10 cellular contexts compared by ENCODE assay signal in the genomic region with DNA sequence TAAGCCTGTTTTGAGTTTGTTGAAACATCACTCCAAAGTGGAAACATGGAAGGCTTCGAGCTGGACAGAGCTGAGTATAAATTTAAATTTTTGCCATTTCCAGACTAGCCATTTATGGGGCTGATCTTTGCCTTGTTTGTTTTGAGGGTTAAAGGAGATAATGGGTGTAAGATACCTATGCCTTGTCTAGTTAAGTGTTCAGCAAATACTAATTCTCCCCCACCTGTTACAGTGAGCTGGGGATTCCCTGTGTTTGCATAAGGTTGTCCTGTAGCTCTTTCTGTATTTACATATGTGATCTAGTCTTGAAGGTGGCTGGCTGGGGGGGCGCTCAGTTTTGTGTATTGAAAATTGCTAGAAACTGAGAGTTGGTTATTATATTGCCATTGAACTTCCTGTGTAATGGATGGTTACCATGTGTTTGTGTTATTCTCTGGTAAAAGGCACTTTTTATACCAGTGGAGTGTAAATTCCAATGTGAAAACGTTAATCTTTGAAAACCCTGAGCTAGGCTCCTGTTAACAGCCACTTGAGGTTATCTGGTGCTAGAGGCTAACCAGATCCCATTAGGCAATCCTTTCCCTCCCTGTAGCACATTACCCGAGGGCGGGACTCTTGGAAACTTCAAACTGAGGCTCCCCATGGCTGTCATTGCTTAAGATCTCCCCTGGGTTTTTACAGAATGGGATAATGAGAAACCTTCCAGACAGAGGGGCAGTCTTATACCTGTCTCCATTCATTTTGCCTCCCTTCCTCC. TPM values are rescaled to one million over a fixed set of nuclear protein-coding genes. Genes with fewer than 3 reads are reported as not detected.
A peak's percentile ranks its signal among the peaks of the same experiment; 100 is the strongest.
DNase-seq lines count a peak whose midpoint lies in the region; ATAC-seq, FAIRE-seq and TF ChIP-seq lines count a peak whose summit lies in the region.
"Had no signal": no experiment of that assay in that cellular context is flagged by ENCODE, and none has a peak within 500 bp of the region (broad histone marks: within the 10 kb centered on the region; RNA-seq: fewer than 3 reads in every experiment).

No MANE protein-coding gene starts in this region.

- intact Hi-C loops in sciatic nerve (cut with DNase I): no loop called here

- TF ChIP-seq POLR2A in GM12891 (IDR thresholded peaks at IDR 0.05; ENCODE audit: low read depth, low read length): no peak

- FAIRE-seq in GM12891 (lab: Jason Lieb, UNC): no peak
- FAIRE-seq: A204.1 had no signal

- ATAC-seq in sciatic nerve: peak; percentile 35

- DNase-seq in NCI-H1417 (lab: John Stamatoyannopoulos, UW): peak in 2 of 3 experiments; percentile 27 to 51
- DNase-seq in NCI-H1417 treated with DMSO at 0.1 percent for 48 hours (lab: John Stamatoyannopoulos, UW): no peak
- peak; percentile 67 for DNase-seq in NCI-H146 treated with DMSO at 0.1 percent for 48 hours (lab: John Stamatoyannopoulos, UW; ENCODE audit: unreplicated experiment)
- DNase-seq in choroid plexus epithelial cell (ENCODE audit: low read depth): peak; percentile 23
- no peak for DNase-seq in sciatic nerve (ENCODE audit: low spot score)
- no peak for DNase-seq in GM12891 (ENCODE audit: insufficient read length, low spot score)
- no peak for DNase-seq in effector CD8-positive, alpha-beta T cell (lab: John Stamatoyannopoulos, UW)
- no peak for DNase-seq in AG08396 (ENCODE audit: low spot score)
- DNase-seq: NCI-H446 had no signal

- no peak for TF ChIP-seq CTCF in choroid plexus epithelial cell (conservative IDR thresholded peaks at IDR 0.05; ENCODE audit: low read depth, low read length)

- no peak overlapping the region for H3K4me3 ChIP-seq in choroid plexus epithelial cell (ENCODE audit: low read depth, low read length)

TF ChIP-seq in GM12891, 5 proteins besides CTCF, POLR2A, EP300 and RAD21:
- TF ChIP-seq PAX5 (IDR thresholded peaks at IDR 0.05; ENCODE audit: insufficient read depth, low read length, severe bottlenecking) (no peak), POU2F2 (IDR thresholded peaks at IDR 0.05; ENCODE audit: low read depth, low read length) (no peak), SPI1 (IDR thresholded peaks at IDR 0.05; ENCODE audit: low read depth, low read length) (no peak), TAF1 (IDR thresholded peaks at IDR 0.05; ENCODE audit: low read depth, low read length) (no peak), POLR2AphosphoS5 (IDR thresholded peaks at IDR 0.05; ENCODE audit: low read depth, low read length) (no peak)
TF ChIP-seq in GM12891: peak in this region for 0.

RNA-seq across cellular contexts. Expression of gene TANC1, which starts 26.7 kb away (rescaled TPM):
- total RNA-seq in sciatic nerve: 50.3 TPM
- 0.21 TPM for polyA plus RNA-seq in GM12891 (2012; ENCODE audit: low read depth, missing spikeins)

Comparison
In these comparisons a context has a peak if more than half of its experiments do, and no peak if none do; other contexts are left out.
1. DNase-seq: peak in NCI-H1417 (2 of 3), NCI-H146 treated with DMSO at 0.1 percent for 48 hours (single experiment) and choroid plexus epithelial cell (single experiment); none in NCI-H1417 treated with DMSO at 0.1 percent for 48 hours (single experiment), sciatic nerve (single experiment), GM12891 (single experiment), effector CD8-positive, alpha-beta T cell (single experiment) and AG08396 (single experiment).